In genomic region chr12:51827925-51828818, GRCh38 we compare ENCODE assay signal across 9 cellular contexts. TPM values are rescaled to one million over a fixed set of nuclear protein-coding genes. Genes with fewer than 3 reads are reported as not detected.
DNase-seq lines count a peak whose midpoint lies in the region; ATAC-seq, FAIRE-seq and TF ChIP-seq lines count a peak whose summit lies in the region.
"Had no signal": no experiment of that assay in that cellular context is flagged by ENCODE, and none has a peak within 500 bp of the region (broad histone marks: within the 10 kb centered on the region; RNA-seq: fewer than 3 reads in every experiment).

No MANE protein-coding gene starts in this region.

- H3K27ac Mint-ChIP-seq in stimulated activated naive B cell treated with anti-CD40 and anti-IgM and Interleukin-4, amounts not matched to agents 10 μg/mL and 1 μg/mL and 100 μg/mL, for 72 hours = no peak overlapping the region

- no peaks in the 10 kb centered on the region for H3K9me3 ChIP-seq in keratinocyte (ENCODE audit: control insufficient read depth, low read depth, low read length)

- peaks cover 12% of the 10 kb centered on the region for H3K4me1 ChIP-seq in keratinocyte (ENCODE audit: control insufficient read depth, extremely low read depth, insufficient read depth, low read length)

- peak overlapping the region; percentile 15 for H3K27ac ChIP-seq in keratinocyte (ENCODE audit: control insufficient read depth, insufficient read depth, low read length)
- H3K27ac ChIP-seq: C4-2B had no signal

- no peaks in the 10 kb centered on the region for H3K9me1 ChIP-seq in keratinocyte (ENCODE audit: control insufficient read depth, extremely low read depth, insufficient read depth, low read length)

- no peak for TF ChIP-seq CTCF in keratinocyte (optimal IDR thresholded peaks at IDR 0.05 in 1 of 3, IDR thresholded peaks at IDR 0.05 in 1 of 3, conservative IDR thresholded peaks at IDR 0.05 in 1 of 3; ENCODE audit: extremely low read depth in 1 of 3, insufficient read depth in 2 of 3, low read length in 3 of 3)

- H3K4me2 ChIP-seq in keratinocyte (ENCODE audit: control insufficient read depth, extremely low read depth, insufficient read depth, low read depth, low read length) = peak overlapping the region; percentile 9

- peaks cover 0 to 3% of the 10 kb centered on the region in 2 donors for H3K36me3 Mint-ChIP-seq in stimulated activated naive B cell treated with anti-CD40 and anti-IgM and Interleukin-4, amounts not matched to agents 10 μg/mL and 1 μg/mL and 100 μg/mL, for 72 hours

- peak; percentile 92 to 96 for ATAC-seq in stimulated activated naive B cell treated with anti-CD40 and anti-IgM and Interleukin-4, amounts not matched to agents 10 μg/mL and 1 μg/mL and 100 μg/mL, for 72 hours (replicated peaks)
- ATAC-seq in GM21825 (IDR thresholded peaks at IDR 0.05; ENCODE audit: unreplicated experiment) (no peak), GM18867 (IDR thresholded peaks at IDR 0.05; ENCODE audit: unreplicated experiment) (no peak)

- H3K36me3 ChIP-seq in keratinocyte (ENCODE audit: control insufficient read depth in 2 of 2, extremely low read depth in 1 of 2, insufficient read depth in 2 of 2, low read length in 2 of 2) = no peaks in the 10 kb centered on the region

- H3K27me3 Mint-ChIP-seq in stimulated activated naive B cell treated with anti-CD40 and anti-IgM and Interleukin-4, amounts not matched to agents 10 μg/mL and 1 μg/mL and 100 μg/mL, for 72 hours = peaks cover 26 to 42% of the 10 kb centered on the region in 2 donors

- peak overlapping the region in 1 of 2 donors; percentile 8 for H3K4me3 Mint-ChIP-seq in stimulated activated naive B cell treated with anti-CD40 and anti-IgM and Interleukin-4, amounts not matched to agents 10 μg/mL and 1 μg/mL and 100 μg/mL, for 72 hours

- no peak overlapping the region for H3K9ac ChIP-seq in keratinocyte (ENCODE audit: control insufficient read depth, extremely low read depth, insufficient read depth, low read length)

- H3K79me2 ChIP-seq in keratinocyte (ENCODE audit: control insufficient read depth, insufficient read depth, low read length) = no peaks in the 10 kb centered on the region

- H3K4me1 Mint-ChIP-seq in stimulated activated naive B cell treated with anti-CD40 and anti-IgM and Interleukin-4, amounts not matched to agents 10 μg/mL and 1 μg/mL and 100 μg/mL, for 72 hours = peaks cover 19 to 37% of the 10 kb centered on the region in 2 donors

- dilution Hi-C loops in keratinocyte (cut with MboI; ENCODE audit: extremely low pct_ligation_motif_present, low sequenced_read_pairs) = no loop called here

- peak; percentile 94 for FAIRE-seq in keratinocyte (lab: Jason Lieb, UNC)

- H3K4me3 ChIP-seq in keratinocyte (ENCODE audit: control insufficient read depth in 2 of 3, extremely low read depth in 1 of 3, insufficient read depth in 2 of 3, low read depth in 1 of 3, low read length in 3 of 3) = no peak overlapping the region

- H3K27me3 ChIP-seq in keratinocyte (ENCODE audit: control insufficient read depth, extremely low read depth, insufficient read depth, low read length) = peaks cover 18% of the 10 kb centered on the region

- H3K9me3 Mint-ChIP-seq in stimulated activated naive B cell treated with anti-CD40 and anti-IgM and Interleukin-4, amounts not matched to agents 10 μg/mL and 1 μg/mL and 100 μg/mL, for 72 hours = no peaks in the 10 kb centered on the region

- DNase-seq in NOMO-1 (lab: John Stamatoyannopoulos, UW; ENCODE audit: unreplicated experiment in 2 of 2) (peak; percentile 35 to 51), NOMO-1 treated with dmso at 0.1 percent for 144 hours (lab: John Stamatoyannopoulos, UW; ENCODE audit: unreplicated experiment) (no peak), keratinocyte (ENCODE audit: low read depth, low spot score) (no peak), T-helper 9 cell (no peak)
- DNase-seq in activated CD8-positive, alpha-beta memory T cell treated with anti-CD3 and anti-CD28 coated beads for 4 hours (ENCODE audit: low read depth in 2 of 2) = peak; percentile 20 to 34
- peak; percentile 39 for DNase-seq in stimulated activated naive B cell treated with anti-CD40 and anti-IgM and Interleukin-4, amounts not matched to agents 10 μg/mL and 1 μg/mL and 100 μg/mL, for 72 hours

- H2AFZ ChIP-seq in keratinocyte (ENCODE audit: control insufficient read depth, low read length) = peak overlapping the region; percentile 48

- H4K20me1 ChIP-seq in keratinocyte (ENCODE audit: control insufficient read depth, extremely low read depth, insufficient read depth, low read length) = no peaks in the 10 kb centered on the region

RNA-seq across cellular contexts. Expression of gene FIGNL2, which starts 20.3 kb away (rescaled TPM):
- not detected in 3 replicates for polyA plus RNA-seq in keratinocyte
- not detected for polyA plus RNA-seq in keratinocyte (2011; ENCODE audit: low read depth)
- not detected in 2 replicates for polyA plus RNA-seq in keratinocyte (2011; cell fraction: cytosol; rRNA removed)
- not detected in 2 replicates for polyA plus RNA-seq in keratinocyte (2011; cell fraction: nucleus; rRNA removed)
- polyA plus RNA-seq in keratinocyte (2012; ENCODE audit: low replicate concordance) = not detected in 2 replicates
- polyA minus RNA-seq in keratinocyte = not detected in 3 replicates
- polyA minus RNA-seq in keratinocyte (2011; cell fraction: cytosol; rRNA and poly(A)+ RNA removed) = not detected
- polyA minus RNA-seq in keratinocyte (2011; cell fraction: nucleus; rRNA and poly(A)+ RNA removed) = not detected in 2 replicates

RNA-seq across cellular contexts. Expression of gene ANKRD33, which starts 59.7 kb away (rescaled TPM):
- not detected in 3 replicates for polyA plus RNA-seq in keratinocyte
- not detected for polyA plus RNA-seq in keratinocyte (2011; ENCODE audit: low read depth)
- polyA plus RNA-seq in keratinocyte (2011; cell fraction: cytosol; rRNA removed) = not detected in 2 replicates
- polyA plus RNA-seq in keratinocyte (2011; cell fraction: nucleus; rRNA removed) = not detected in 2 replicates
- polyA plus RNA-seq in keratinocyte (2012; ENCODE audit: low replicate concordance) = 0.04 TPM in 1 of 2 replicates, not detected in the other
- polyA minus RNA-seq in keratinocyte = 0.13 TPM in 2 of 3 replicates, not detected in the other
- polyA minus RNA-seq in keratinocyte (2011; cell fraction: cytosol; rRNA and poly(A)+ RNA removed) = not detected
- polyA minus RNA-seq in keratinocyte (2011; cell fraction: nucleus; rRNA and poly(A)+ RNA removed) = not detected in 2 replicates

Comparison
In these comparisons a context has a peak if more than half of its experiments do, and no peak if none do; other contexts are left out.
1. DNase-seq: peak in NOMO-1 (2 of 2), activated CD8-positive, alpha-beta memory T cell treated with anti-CD3 and anti-CD28 coated beads for 4 hours (2 of 2) and stimulated activated naive B cell treated with anti-CD40 and anti-IgM and Interleukin-4, amounts not matched to agents 10 μg/mL and 1 μg/mL and 100 μg/mL, for 72 hours (single experiment); none in NOMO-1 treated with dmso at 0.1 percent for 144 hours (single experiment), keratinocyte (single experiment) and T-helper 9 cell (single experiment).
2. ATAC-seq: peak in stimulated activated naive B cell treated with anti-CD40 and anti-IgM and Interleukin-4, amounts not matched to agents 10 μg/mL and 1 μg/mL and 100 μg/mL, for 72 hours (2 of 2); none in GM21825 (single experiment) and GM18867 (single experiment).